In the genomic region with DNA sequence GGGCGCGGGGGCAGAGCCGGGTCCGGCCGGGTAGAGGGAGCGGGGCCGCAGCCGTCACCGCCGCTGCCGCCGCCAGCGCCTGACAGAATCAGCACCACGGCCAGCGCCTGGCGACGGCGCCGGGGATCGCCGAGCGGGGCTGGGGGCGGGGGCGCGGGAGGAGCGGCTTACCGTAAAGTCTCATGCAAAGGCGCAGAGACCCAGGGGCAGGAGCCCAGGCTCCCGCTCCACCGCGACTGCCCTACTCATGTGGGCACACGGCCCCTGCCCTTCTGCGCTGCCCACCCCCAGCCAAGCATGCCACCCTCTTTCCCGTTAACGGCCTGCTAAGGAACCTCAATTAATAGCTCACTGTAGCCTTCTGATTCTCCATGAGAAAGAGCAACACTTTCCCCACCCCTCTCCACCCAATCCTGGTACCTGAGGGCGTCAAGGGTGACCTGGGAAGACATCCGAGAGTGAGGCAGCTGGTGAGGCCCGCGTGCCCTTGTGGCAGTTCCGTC, we compare ENCODE assay signal across 9 cellular contexts. TPM values are rescaled to one million over a fixed set of nuclear protein-coding genes. Genes with fewer than 3 reads are reported as not detected.
DNase-seq lines count a peak whose midpoint lies in the region; ATAC-seq and TF ChIP-seq lines count a peak whose summit lies in the region.
"Had no signal": no experiment of that assay in that cellular context is flagged by ENCODE, and none has a peak within 500 bp of the region (broad histone marks: within the 10 kb centered on the region; RNA-seq: fewer than 3 reads in every experiment).

A gene with protein sequence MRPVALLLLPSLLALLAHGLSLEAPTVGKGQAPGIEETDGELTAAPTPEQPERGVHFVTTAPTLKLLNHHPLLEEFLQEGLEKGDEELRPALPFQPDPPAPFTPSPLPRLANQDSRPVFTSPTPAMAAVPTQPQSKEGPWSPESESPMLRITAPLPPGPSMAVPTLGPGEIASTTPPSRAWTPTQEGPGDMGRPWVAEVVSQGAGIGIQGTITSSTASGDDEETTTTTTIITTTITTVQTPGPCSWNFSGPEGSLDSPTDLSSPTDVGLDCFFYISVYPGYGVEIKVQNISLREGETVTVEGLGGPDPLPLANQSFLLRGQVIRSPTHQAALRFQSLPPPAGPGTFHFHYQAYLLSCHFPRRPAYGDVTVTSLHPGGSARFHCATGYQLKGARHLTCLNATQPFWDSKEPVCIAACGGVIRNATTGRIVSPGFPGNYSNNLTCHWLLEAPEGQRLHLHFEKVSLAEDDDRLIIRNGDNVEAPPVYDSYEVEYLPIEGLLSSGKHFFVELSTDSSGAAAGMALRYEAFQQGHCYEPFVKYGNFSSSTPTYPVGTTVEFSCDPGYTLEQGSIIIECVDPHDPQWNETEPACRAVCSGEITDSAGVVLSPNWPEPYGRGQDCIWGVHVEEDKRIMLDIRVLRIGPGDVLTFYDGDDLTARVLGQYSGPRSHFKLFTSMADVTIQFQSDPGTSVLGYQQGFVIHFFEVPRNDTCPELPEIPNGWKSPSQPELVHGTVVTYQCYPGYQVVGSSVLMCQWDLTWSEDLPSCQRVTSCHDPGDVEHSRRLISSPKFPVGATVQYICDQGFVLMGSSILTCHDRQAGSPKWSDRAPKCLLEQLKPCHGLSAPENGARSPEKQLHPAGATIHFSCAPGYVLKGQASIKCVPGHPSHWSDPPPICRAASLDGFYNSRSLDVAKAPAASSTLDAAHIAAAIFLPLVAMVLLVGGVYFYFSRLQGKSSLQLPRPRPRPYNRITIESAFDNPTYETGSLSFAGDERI (minus strand): TSS at position 98 of the 503 bp plus-strand sequence. CDS start 164 bp downstream, outside the sequence.

- H3K79me2 ChIP-seq in fibroblast of lung (ENCODE audit: control insufficient read depth, insufficient read depth, low read length), result no peaks in the 10 kb centered on the region

- no peak within 1 kb of the TSS for H2AFZ ChIP-seq in fibroblast of lung (ENCODE audit: low read length)

- peaks cover 41% of the 10 kb centered on the region for H3K27me3 ChIP-seq in fibroblast of lung (ENCODE audit: control insufficient read depth, insufficient read depth, low read length)

- H3K36me3 ChIP-seq in fibroblast of lung (ENCODE audit: control insufficient read depth, insufficient read depth, low read length), result no peaks in the 10 kb centered on the region

- no peaks in the 10 kb centered on the region for H4K20me1 ChIP-seq in fibroblast of lung (ENCODE audit: control insufficient read depth, extremely low read depth, insufficient read depth, low read length)

- no peaks in the 10 kb centered on the region for H3K36me3 Mint-ChIP-seq in activated T-cell treated with anti-CD3 and anti-CD28 coated beads, Interleukin-2, amount 50 U/mL, for 24 hours (ENCODE audit: low read depth)
- H3K36me3 Mint-ChIP-seq in natural killer cell, result no peaks in the 10 kb centered on the region
- no peaks in the 10 kb centered on the region for H3K36me3 Mint-ChIP-seq in stimulated activated memory B cell treated with anti-CD40 and anti-IgM and Interleukin-4, amounts not matched to agents 10 μg/mL and 1 μg/mL and 100 μg/mL, for 72 hours

- peaks cover 6% of the 10 kb centered on the region for H3K4me1 Mint-ChIP-seq in activated T-cell treated with anti-CD3 and anti-CD28 coated beads, Interleukin-2, amount 50 U/mL, for 24 hours (ENCODE audit: low read depth)
- peaks cover 0 to 7% of the 10 kb centered on the region in 2 donors for H3K4me1 Mint-ChIP-seq in natural killer cell
- H3K4me1 Mint-ChIP-seq in stimulated activated memory B cell treated with anti-CD40 and anti-IgM and Interleukin-4, amounts not matched to agents 10 μg/mL and 1 μg/mL and 100 μg/mL, for 72 hours, result no peaks in the 10 kb centered on the region

- no peak within 1 kb of the TSS for H3K27ac Mint-ChIP-seq in activated T-cell treated with anti-CD3 and anti-CD28 coated beads, Interleukin-2, amount 50 U/mL, for 24 hours
- no peak within 1 kb of the TSS for H3K27ac Mint-ChIP-seq in natural killer cell
- H3K27ac Mint-ChIP-seq in stimulated activated memory B cell treated with anti-CD40 and anti-IgM and Interleukin-4, amounts not matched to agents 10 μg/mL and 1 μg/mL and 100 μg/mL, for 72 hours, result no peak within 1 kb of the TSS

- no peak within 1 kb of the TSS for H3K4me2 ChIP-seq in fibroblast of lung (ENCODE audit: extremely low read depth, insufficient read depth, low read length)

- H3K4me3 ChIP-seq in fibroblast of lung (replicated peaks in 1 of 4; ENCODE audit: control extremely low read depth in 1 of 4, insufficient read depth in 1 of 4, low read depth in 3 of 4, low read length in 4 of 4), result no peak within 1 kb of the TSS

- no peaks in the 10 kb centered on the region for H3K9me3 ChIP-seq in fibroblast of lung (ENCODE audit: control insufficient read depth, insufficient read depth, low read depth, low read length)

- H3K4me3 Mint-ChIP-seq in activated T-cell treated with anti-CD3 and anti-CD28 coated beads, Interleukin-2, amount 50 U/mL, for 24 hours, result no peak within 1 kb of the TSS
- H3K4me3 Mint-ChIP-seq in natural killer cell, result peak within 1 kb of the TSS; percentile 37
- no peak within 1 kb of the TSS for H3K4me3 Mint-ChIP-seq in stimulated activated memory B cell treated with anti-CD40 and anti-IgM and Interleukin-4, amounts not matched to agents 10 μg/mL and 1 μg/mL and 100 μg/mL, for 72 hours

- no peaks in the 10 kb centered on the region for H3K9me3 Mint-ChIP-seq in activated T-cell treated with anti-CD3 and anti-CD28 coated beads, Interleukin-2, amount 50 U/mL, for 24 hours
- no peaks in the 10 kb centered on the region for H3K9me3 Mint-ChIP-seq in natural killer cell
- no peaks in the 10 kb centered on the region for H3K9me3 Mint-ChIP-seq in stimulated activated memory B cell treated with anti-CD40 and anti-IgM and Interleukin-4, amounts not matched to agents 10 μg/mL and 1 μg/mL and 100 μg/mL, for 72 hours

- intact Hi-C loops in natural killer cell (cut with micrococcal nuclease), result no loop called here

- ATAC-seq in natural killer cell, result peak; percentile 84 to 98 (median 95)
- ATAC-seq in stimulated activated memory B cell treated with anti-CD40 and anti-IgM and Interleukin-4, amounts not matched to agents 10 μg/mL and 1 μg/mL and 100 μg/mL, for 72 hours, result peak; percentile 56

- DNase-seq in SIG-M5 treated with dmso at 0.1 percent for 504 hours (lab: John Stamatoyannopoulos, UW; ENCODE audit: unreplicated experiment) (peak; percentile 35), SIG-M5 (lab: John Stamatoyannopoulos, UW) (no peak), NCI-H82 treated with DMSO at 0.1 percent for 48 hours (lab: John Stamatoyannopoulos, UW; ENCODE audit: unreplicated experiment) (peak; percentile 35), fibroblast of lung (ENCODE audit: low read depth in 2 of 2) (peak; percentile 55 to 60), natural killer cell (peak; percentile 69), T1000 (lab: John Stamatoyannopoulos, UW) (no peak)
- peak; percentile 79 for DNase-seq in activated T-cell treated with anti-CD3 and anti-CD28 coated beads, Interleukin-2, amount 50 U/mL, for 24 hours

- no peak within 1 kb of the TSS for H3K27ac ChIP-seq in fibroblast of lung (ENCODE audit: insufficient read depth, low read length)

- H3K9ac ChIP-seq in fibroblast of lung (ENCODE audit: insufficient read depth, low read length), result no peak within 1 kb of the TSS

- TF ChIP-seq CTCF in fibroblast of lung (conservative IDR thresholded peaks at IDR 0.05 in 1 of 2, IDR thresholded peaks at IDR 0.05 in 1 of 2; ENCODE audit: low read depth in 1 of 2, low read length in 2 of 2) (no peak), natural killer cell (IDR thresholded peaks at IDR 0.05) (no peak)

- peaks cover 72% of the 10 kb centered on the region for H3K27me3 Mint-ChIP-seq in activated T-cell treated with anti-CD3 and anti-CD28 coated beads, Interleukin-2, amount 50 U/mL, for 24 hours
- H3K27me3 Mint-ChIP-seq in natural killer cell (ENCODE audit: low read depth in 2 of 2), result peaks cover 48 to 49% of the 10 kb centered on the region in 2 donors
- peaks cover 83% of the 10 kb centered on the region for H3K27me3 Mint-ChIP-seq in stimulated activated memory B cell treated with anti-CD40 and anti-IgM and Interleukin-4, amounts not matched to agents 10 μg/mL and 1 μg/mL and 100 μg/mL, for 72 hours

- H3K4me1 ChIP-seq in fibroblast of lung (ENCODE audit: control insufficient read depth, extremely low read depth, insufficient read depth, low read length), result no peaks in the 10 kb centered on the region

RNA-seq across cellular contexts. Expression of the gene that starts here (rescaled TPM):
- total RNA-seq in fibroblast of lung, result not detected in 2 replicates
- not detected in 2 replicates for polyA plus RNA-seq in fibroblast of lung
- not detected in 2 replicates for polyA plus RNA-seq in fibroblast of lung (2012)
- not detected in 2 replicates for polyA minus RNA-seq in fibroblast of lung (ENCODE audit: low replicate concordance)
- 1 to 10 TPM in 1 of 3 donors, under 1 TPM in 2; 0.33 to 1.4 (median 0.97) TPM for total RNA-seq in natural killer cell
- total RNA-seq: bronchial epithelial cell had no signal

Comparison
In these comparisons a context has a peak if more than half of its experiments do, and no peak if none do; other contexts are left out.
1. DNase-seq: peak in SIG-M5 treated with dmso at 0.1 percent for 504 hours (single experiment), NCI-H82 treated with DMSO at 0.1 percent for 48 hours (single experiment), activated T-cell treated with anti-CD3 and anti-CD28 coated beads, Interleukin-2, amount 50 U/mL, for 24 hours (single experiment) and natural killer cell (single experiment); none in SIG-M5 (single experiment) and T1000 (single experiment).
2. Peak in DNase-seq in fibroblast of lung; RNA of the gene not detected or under 1 TPM.